20 cellular contexts compared by ENCODE assay signal in genomic region chr12:68011882-68012207, GRCh38. TPM values are rescaled to one million over a fixed set of nuclear protein-coding genes. Genes with fewer than 3 reads are reported as not detected.
DNase-seq lines count a peak whose midpoint lies in the region; ATAC-seq and TF ChIP-seq lines count a peak whose summit lies in the region.
"Had no signal": no experiment of that assay in that cellular context is flagged by ENCODE, and none has a peak within 500 bp of the region (broad histone marks: within the 10 kb centered on the region; RNA-seq: fewer than 3 reads in every experiment).

No MANE protein-coding gene starts in this region.

- H3K36me3 Mint-ChIP-seq in activated CD8-positive, alpha-beta memory T cell treated with anti-CD3 and anti-CD28 coated beads, Interleukin-2, amount 10 ng/mL, durations not matched to agents 7 days and 5 days = peaks cover 5% of the 10 kb centered on the region
- no peaks in the 10 kb centered on the region for H3K36me3 Mint-ChIP-seq in stimulated activated effector memory CD8-positive, alpha-beta T cell treated with anti-CD3 and anti-CD28 coated beads, Interleukin-12 subunit alpha, Interleukin-12 subunit beta, amount 100 ng/mL, for 72 hours
- H3K36me3 Mint-ChIP-seq in activated T-helper 2 cell treated with anti-CD3 and anti-CD28 coated beads, Interferon-gamma antibody, Interleukin-2, Interleukin-4, amounts not matched to agents 10 μg/mL and 5 μg/mL and 100 μg/mL, durations not matched to agents 14 hours and 24 hours and 36 hours (ENCODE audit: low read depth) = no peaks in the 10 kb centered on the region
- H3K36me3 Mint-ChIP-seq in naive thymus-derived CD8-positive, alpha-beta T cell = peaks cover 0 to 8% (median 0%) of the 10 kb centered on the region in 3 donors
- H3K36me3 Mint-ChIP-seq: WTC11 had no signal

- H2BK15ac ChIP-seq in IMR-90 (ENCODE audit: low read depth, low read length) = no peak overlapping the region

- H3K4me3 Mint-ChIP-seq in activated CD8-positive, alpha-beta memory T cell treated with anti-CD3 and anti-CD28 coated beads, Interleukin-2, amount 10 ng/mL, durations not matched to agents 7 days and 5 days = peak overlapping the region; percentile 5
- H3K4me3 Mint-ChIP-seq in stimulated activated effector memory CD8-positive, alpha-beta T cell treated with anti-CD3 and anti-CD28 coated beads, Interleukin-12 subunit alpha, Interleukin-12 subunit beta, amount 100 ng/mL, for 72 hours = peak overlapping the region; percentile 55
- H3K4me3 Mint-ChIP-seq in activated T-helper 2 cell treated with anti-CD3 and anti-CD28 coated beads, Interferon-gamma antibody, Interleukin-2, Interleukin-4, amounts not matched to agents 10 μg/mL and 5 μg/mL and 100 μg/mL, durations not matched to agents 14 hours and 24 hours and 36 hours (ENCODE audit: low read depth) = no peak overlapping the region
- H3K4me3 Mint-ChIP-seq in naive thymus-derived CD8-positive, alpha-beta T cell = no peak overlapping the region
- H3K4me3 Mint-ChIP-seq: activated T-cell treated with anti-CD3 and anti-CD28 coated beads, Interleukin-2, amount 50 U/mL, for 4 hours; WTC11 had no signal

- H3K4me2 ChIP-seq in IMR-90 (ENCODE audit: low read depth, low read length) = 0 out of 2 replicates have a peak overlapping the region, but pooled peaks have one; percentile 46

- no CpG with 5 or more reads among the region's 2 CpGs for WGBS in IMR-90 (ENCODE audit: extremely low coverage in 2 of 2, insufficient read length in 1 of 2), 2 experiments

- peaks cover 24% of the 10 kb centered on the region for H3K4me1 Mint-ChIP-seq in activated CD8-positive, alpha-beta memory T cell treated with anti-CD3 and anti-CD28 coated beads, Interleukin-2, amount 10 ng/mL, durations not matched to agents 7 days and 5 days
- peaks cover 35% of the 10 kb centered on the region for H3K4me1 Mint-ChIP-seq in stimulated activated effector memory CD8-positive, alpha-beta T cell treated with anti-CD3 and anti-CD28 coated beads, Interleukin-12 subunit alpha, Interleukin-12 subunit beta, amount 100 ng/mL, for 72 hours
- peaks cover 1% of the 10 kb centered on the region for H3K4me1 Mint-ChIP-seq in activated T-helper 2 cell treated with anti-CD3 and anti-CD28 coated beads, Interferon-gamma antibody, Interleukin-2, Interleukin-4, amounts not matched to agents 10 μg/mL and 5 μg/mL and 100 μg/mL, durations not matched to agents 14 hours and 24 hours and 36 hours (ENCODE audit: low read depth)
- peaks cover 2 to 20% (median 5%) of the 10 kb centered on the region in 4 donors for H3K4me1 Mint-ChIP-seq in naive thymus-derived CD8-positive, alpha-beta T cell

- H3K9me1 ChIP-seq in IMR-90 (ENCODE audit: insufficient read depth, low read length) = no peaks in the 10 kb centered on the region

- H3K4ac ChIP-seq in IMR-90 (ENCODE audit: low read depth, low read length) = no peak overlapping the region

- BruUV-seq in IMR-90 (replicated peaks; lab: Mats Ljungman, UMichigan) = no TSS peak

- dilution Hi-C loops in IMR-90 (cut with HindIII; ENCODE audit: low sequenced_read_pairs, unreplicated experiment) = no loop called here

- no peak overlapping the region; a peak in 1 of 4 replicates for H4K8ac ChIP-seq in IMR-90 (ENCODE audit: low read depth in 2 of 2, low read length in 2 of 2)

- no peaks in the 10 kb centered on the region; the same call in 1 of the 2 replicates for H3K27me3 ChIP-seq in IMR-90 (ENCODE audit: control insufficient read depth, insufficient read depth, low read length)
- H3K27me3 ChIP-seq: gastroesophageal sphincter, pancreas had no signal

- no peaks in the 10 kb centered on the region for H3K9me3 ChIP-seq in IMR-90 (ENCODE audit: control insufficient read depth, insufficient read depth, low read length)
- H3K9me3 ChIP-seq: gastroesophageal sphincter, pancreas had no signal

- H4K91ac ChIP-seq in IMR-90 (ENCODE audit: insufficient read depth, low read depth, low read length) = no peak overlapping the region

- H3K4me1 ChIP-seq in IMR-90 (ENCODE audit: control insufficient read depth, insufficient read depth, low read length) = peaks cover 9% of the 10 kb centered on the region
- H3K4me1 ChIP-seq: gastroesophageal sphincter, pancreas had no signal

- no peak overlapping the region for H3K56ac ChIP-seq in IMR-90 (ENCODE audit: extremely low read depth, insufficient read depth, low read length)

- no peaks in the 10 kb centered on the region for H3K27me3 Mint-ChIP-seq in activated CD8-positive, alpha-beta memory T cell treated with anti-CD3 and anti-CD28 coated beads, Interleukin-2, amount 10 ng/mL, durations not matched to agents 7 days and 5 days
- no peaks in the 10 kb centered on the region for H3K27me3 Mint-ChIP-seq in activated T-helper 2 cell treated with anti-CD3 and anti-CD28 coated beads, Interferon-gamma antibody, Interleukin-2, Interleukin-4, amounts not matched to agents 10 μg/mL and 5 μg/mL and 100 μg/mL, durations not matched to agents 14 hours and 24 hours and 36 hours (ENCODE audit: low read depth)
- no peaks in the 10 kb centered on the region for H3K27me3 Mint-ChIP-seq in naive thymus-derived CD8-positive, alpha-beta T cell

- no peak overlapping the region for H2AK9ac ChIP-seq in IMR-90 (replicated peaks; ENCODE audit: low read depth, low read length, poor library complexity)

- no peaks in the 10 kb centered on the region for H3K36me3 ChIP-seq in IMR-90 (ENCODE audit: control insufficient read depth, insufficient read depth, low read length)
- H3K36me3 ChIP-seq: gastroesophageal sphincter, pancreas had no signal

- no peaks in the 10 kb centered on the region for H3K9me3 Mint-ChIP-seq in activated CD8-positive, alpha-beta memory T cell treated with anti-CD3 and anti-CD28 coated beads, Interleukin-2, amount 10 ng/mL, durations not matched to agents 7 days and 5 days (ENCODE audit: low read depth)
- no peaks in the 10 kb centered on the region for H3K9me3 Mint-ChIP-seq in stimulated activated effector memory CD8-positive, alpha-beta T cell treated with anti-CD3 and anti-CD28 coated beads, Interleukin-12 subunit alpha, Interleukin-12 subunit beta, amount 100 ng/mL, for 72 hours
- peaks cover 3% of the 10 kb centered on the region for H3K9me3 Mint-ChIP-seq in activated T-helper 2 cell treated with anti-CD3 and anti-CD28 coated beads, Interferon-gamma antibody, Interleukin-2, Interleukin-4, amounts not matched to agents 10 μg/mL and 5 μg/mL and 100 μg/mL, durations not matched to agents 14 hours and 24 hours and 36 hours
- peaks cover 0 to 3% (median 0%) of the 10 kb centered on the region in 9 donors for H3K9me3 Mint-ChIP-seq in naive thymus-derived CD8-positive, alpha-beta T cell
- H3K9me3 Mint-ChIP-seq: activated T-cell treated with anti-CD3 and anti-CD28 coated beads, Interleukin-2, amount 50 U/mL, for 4 hours; WTC11 had no signal

- no peak for TF ChIP-seq POLR2A in IMR-90 (IDR thresholded peaks at IDR 0.05; ENCODE audit: low read depth, low read length)

- H2AK5ac ChIP-seq in IMR-90 (ENCODE audit: low read depth, low read length) = no peak overlapping the region

- H3K4me3 ChIP-seq in IMR-90 (ENCODE audit: insufficient read depth, low read depth, low read length) (no peak overlapping the region), cardiac fibroblast (replicated peaks in 1 of 2; ENCODE audit: low read depth in 2 of 2, low read length in 2 of 2) (no peak overlapping the region)
- H3K4me3 ChIP-seq: gastroesophageal sphincter, pancreas had no signal

- H3K27ac Mint-ChIP-seq in activated CD8-positive, alpha-beta memory T cell treated with anti-CD3 and anti-CD28 coated beads, Interleukin-2, amount 10 ng/mL, durations not matched to agents 7 days and 5 days = peak overlapping the region; percentile 71
- peak overlapping the region; percentile 66 for H3K27ac Mint-ChIP-seq in stimulated activated effector memory CD8-positive, alpha-beta T cell treated with anti-CD3 and anti-CD28 coated beads, Interleukin-12 subunit alpha, Interleukin-12 subunit beta, amount 100 ng/mL, for 72 hours
- no peak overlapping the region for H3K27ac Mint-ChIP-seq in activated T-helper 2 cell treated with anti-CD3 and anti-CD28 coated beads, Interferon-gamma antibody, Interleukin-2, Interleukin-4, amounts not matched to agents 10 μg/mL and 5 μg/mL and 100 μg/mL, durations not matched to agents 14 hours and 24 hours and 36 hours
- H3K27ac Mint-ChIP-seq in naive thymus-derived CD8-positive, alpha-beta T cell = no peak overlapping the region
- H3K27ac Mint-ChIP-seq: WTC11 had no signal

- H3K18ac ChIP-seq in IMR-90 (ENCODE audit: low read depth, low read length) = no peak overlapping the region

- ATAC-seq in activated CD8-positive, alpha-beta memory T cell treated with anti-CD3 and anti-CD28 coated beads, Interleukin-2, amount 10 ng/mL, durations not matched to agents 7 days and 5 days = peak; percentile 30
- ATAC-seq in IMR-90 (ENCODE audit: low read depth) = peak; percentile 78
- peak; percentile 69 for ATAC-seq in stimulated activated effector memory CD8-positive, alpha-beta T cell treated with anti-CD3 and anti-CD28 coated beads, Interleukin-12 subunit alpha, Interleukin-12 subunit beta, amount 100 ng/mL, for 72 hours
- no peak for ATAC-seq in naive thymus-derived CD8-positive, alpha-beta T cell
- ATAC-seq: gastroesophageal sphincter, HepG2, pancreas had no signal

- TF ChIP-seq CTCF in IMR-90 (conservative IDR thresholded peaks at IDR 0.05; ENCODE audit: low read depth, low read length) = no peak
- no peak for TF ChIP-seq CTCF in cardiac fibroblast (IDR thresholded peaks at IDR 0.05; ENCODE audit: low read depth, low read length)

- H3K9ac ChIP-seq in IMR-90 (ENCODE audit: low read depth, low read length) = no peak overlapping the region

- no peak overlapping the region for H2BK20ac ChIP-seq in IMR-90 (ENCODE audit: low read depth, low read length)

- H4K20me1 ChIP-seq in IMR-90 (ENCODE audit: insufficient read depth, low read length) = no peaks in the 10 kb centered on the region

- H3K23ac ChIP-seq in IMR-90 (ENCODE audit: low read depth, low read length) = no peak overlapping the region

- POLR2A ChIA-PET in IMR-90 (lab: Charles Lee; ENCODE audit: unreplicated experiment) = no interaction called here
- POLR2A ChIA-PET in naive thymus-derived CD8-positive, alpha-beta T cell (lab: Charles Lee) = no interaction called here

- H3K14ac ChIP-seq in IMR-90 (replicated peaks; ENCODE audit: low read depth, low read length) = no peak overlapping the region

- CTCF ChIA-PET in activated CD8-positive, alpha-beta memory T cell treated with anti-CD3 and anti-CD28 coated beads, Interleukin-2, amount 10 ng/mL, durations not matched to agents 7 days and 5 days (lab: Charles Lee) = interaction anchor here (0.7 to 2.1 kb wide), 8 partner anchors 9 to 209 kb away, joined by 3 to 5 read pairs (median 3); no protein-coding TSS in a partner anchor
- CTCF ChIA-PET in IMR-90 (lab: Yijun Ruan, JAX) = no interaction called here

- H2AFZ ChIP-seq in IMR-90 (replicated peaks; ENCODE audit: low read length, poor library complexity) = no peak overlapping the region

- H3K27ac ChIP-seq in IMR-90 (ENCODE audit: insufficient read depth, low read length) = no peak overlapping the region
- H3K27ac ChIP-seq: gastroesophageal sphincter, pancreas had no signal

- intact Hi-C loops in IMR-90 (cut with micrococcal nuclease) = no loop called here
- intact Hi-C loops in activated T-helper 2 cell treated with anti-CD3 and anti-CD28 coated beads, Interferon-gamma antibody, Interleukin-2, Interleukin-4, amounts not matched to agents 10 μg/mL and 5 μg/mL and 100 μg/mL, durations not matched to agents 14 hours and 24 hours and 36 hours (cut with micrococcal nuclease) = no loop called here

- DNase-seq in activated CD8-positive, alpha-beta memory T cell treated with anti-CD3 and anti-CD28 coated beads, Interleukin-2, amount 10 ng/mL, durations not matched to agents 7 days and 5 days = no peak
- no peak for DNase-seq in activated CD8-positive, alpha-beta memory T cell treated with anti-CD3 and anti-CD28 coated beads for 24 hours
- peak; percentile 12 for DNase-seq in IMR-90
- peak; percentile 2 to 16 for DNase-seq in cardiac fibroblast (ENCODE audit: low read depth in 2 of 2)
- DNase-seq in stimulated activated effector memory CD8-positive, alpha-beta T cell treated with anti-CD3 and anti-CD28 coated beads, Interleukin-12 subunit alpha, Interleukin-12 subunit beta, amount 100 ng/mL, for 72 hours (ENCODE audit: low spot score in 2 of 2) = no peak
- DNase-seq in activated T-helper 2 cell treated with anti-CD3 and anti-CD28 coated beads, Interferon-gamma antibody, Interleukin-2, Interleukin-4, amounts not matched to agents 10 μg/mL and 5 μg/mL and 100 μg/mL, durations not matched to agents 14 hours and 24 hours and 36 hours (ENCODE audit: low spot score) = no peak
- no peak for DNase-seq in activated naive CD4-positive, alpha-beta T cell treated with anti-CD3 and anti-CD28 coated beads, Interleukin-2, amount 50 U/mL, for 16 hours
- no peak for DNase-seq in naive thymus-derived CD8-positive, alpha-beta T cell
- DNase-seq: activated T-cell treated with anti-CD3 and anti-CD28 coated beads, Interleukin-2, amount 50 U/mL, for 4 hours; aorta; dermis blood vessel endothelial cell; NCI-H1417; pancreas; stimulated activated CD4-positive, alpha-beta T cell treated with anti-CD3 and anti-CD28 coated beads, Interleukin-12 subunit alpha, Interleukin-12 subunit beta, amount 100 ng/mL, for 4 hours; substantia nigra had no signal

- no peak for TF ChIP-seq RAD21 in IMR-90 (IDR thresholded peaks at IDR 0.05; ENCODE audit: low read length)

- H2BK120ac ChIP-seq in IMR-90 (ENCODE audit: low read depth, low read length) = no peak overlapping the region

- no peaks in the 10 kb centered on the region for H3K79me1 ChIP-seq in IMR-90 (ENCODE audit: low read depth in 1 of 2, low read length in 2 of 2)

- in situ Hi-C loops in IMR-90 (cut with MboI; ENCODE audit: low sequenced_read_pairs) = no loop called here

- H4K5ac ChIP-seq in IMR-90 (ENCODE audit: low read depth, low read length) = no peak overlapping the region

- no peak overlapping the region for H2BK5ac ChIP-seq in IMR-90 (ENCODE audit: low read depth, low read length, poor library complexity, severe bottlenecking)

RNA-seq across cellular contexts. Expression of gene IFNG-AS1, which starts 22.6 kb away (rescaled TPM):
- under 1 TPM in 1 of 2 experiments, not detected in 1; 0.38 TPM for total RNA-seq in activated CD8-positive, alpha-beta memory T cell treated with anti-CD3 and anti-CD28 coated beads, Interleukin-2, amount 10 ng/mL, durations not matched to agents 7 days and 5 days
- total RNA-seq in IMR-90 (2012; rRNA removed) = not detected in 2 replicates
- not detected in 2 replicates for polyA plus RNA-seq in IMR-90 (2012; rRNA removed)
- not detected in 2 replicates for polyA plus RNA-seq in IMR-90 (2012; cell fraction: cytosol; rRNA removed)
- polyA plus RNA-seq in IMR-90 (2012; cell fraction: nucleus; rRNA removed; ENCODE audit: low replicate concordance) = not detected in 2 replicates
- not detected in 2 replicates for total RNA-seq in activated T-helper 2 cell treated with anti-CD3 and anti-CD28 coated beads, Interferon-gamma antibody, Interleukin-2, Interleukin-4, amounts not matched to agents 10 μg/mL and 5 μg/mL and 100 μg/mL, durations not matched to agents 14 hours and 24 hours and 36 hours
- 1 to 10 TPM in 1 of 2 experiments, under 1 TPM in 1; 0.88 to 1.9 TPM for total RNA-seq in naive thymus-derived CD8-positive, alpha-beta T cell
- 1 to 10 TPM; 1.3 to 3.1 (median 3.0) TPM for polyA plus RNA-seq in naive thymus-derived CD8-positive, alpha-beta T cell
- total RNA-seq: dermis blood vessel endothelial cell, gastroesophageal sphincter, HepG2, mesenteric fat pad, NCI-H460, WTC11 had no signal
- polyA plus RNA-seq: aorta, HepG2, pancreas had no signal

Comparison
In these comparisons a context has a peak if more than half of its experiments do, and no peak if none do; other contexts are left out.
1. ATAC-seq: peak in activated CD8-positive, alpha-beta memory T cell treated with anti-CD3 and anti-CD28 coated beads, Interleukin-2, amount 10 ng/mL, durations not matched to agents 7 days and 5 days (single experiment), IMR-90 (single experiment) and stimulated activated effector memory CD8-positive, alpha-beta T cell treated with anti-CD3 and anti-CD28 coated beads, Interleukin-12 subunit alpha, Interleukin-12 subunit beta, amount 100 ng/mL, for 72 hours (single experiment); none in naive thymus-derived CD8-positive, alpha-beta T cell (0 of 2).
2. DNase-seq: peak in IMR-90 (single experiment) and cardiac fibroblast (2 of 2); none in activated CD8-positive, alpha-beta memory T cell treated with anti-CD3 and anti-CD28 coated beads, Interleukin-2, amount 10 ng/mL, durations not matched to agents 7 days and 5 days (single experiment), activated CD8-positive, alpha-beta memory T cell treated with anti-CD3 and anti-CD28 coated beads for 24 hours (single experiment), stimulated activated effector memory CD8-positive, alpha-beta T cell treated with anti-CD3 and anti-CD28 coated beads, Interleukin-12 subunit alpha, Interleukin-12 subunit beta, amount 100 ng/mL, for 72 hours (0 of 2), activated T-helper 2 cell treated with anti-CD3 and anti-CD28 coated beads, Interferon-gamma antibody, Interleukin-2, Interleukin-4, amounts not matched to agents 10 μg/mL and 5 μg/mL and 100 μg/mL, durations not matched to agents 14 hours and 24 hours and 36 hours (single experiment), activated naive CD4-positive, alpha-beta T cell treated with anti-CD3 and anti-CD28 coated beads, Interleukin-2, amount 50 U/mL, for 16 hours (single experiment) and naive thymus-derived CD8-positive, alpha-beta T cell (0 of 10).
3. H3K27ac Mint-ChIP-seq: peak in activated CD8-positive, alpha-beta memory T cell treated with anti-CD3 and anti-CD28 coated beads, Interleukin-2, amount 10 ng/mL, durations not matched to agents 7 days and 5 days (single experiment) and stimulated activated effector memory CD8-positive, alpha-beta T cell treated with anti-CD3 and anti-CD28 coated beads, Interleukin-12 subunit alpha, Interleukin-12 subunit beta, amount 100 ng/mL, for 72 hours (single experiment); none in activated T-helper 2 cell treated with anti-CD3 and anti-CD28 coated beads, Interferon-gamma antibody, Interleukin-2, Interleukin-4, amounts not matched to agents 10 μg/mL and 5 μg/mL and 100 μg/mL, durations not matched to agents 14 hours and 24 hours and 36 hours (single experiment) and naive thymus-derived CD8-positive, alpha-beta T cell (0 of 10).
4. H3K4me3 Mint-ChIP-seq: peak in activated CD8-positive, alpha-beta memory T cell treated with anti-CD3 and anti-CD28 coated beads, Interleukin-2, amount 10 ng/mL, durations not matched to agents 7 days and 5 days (single experiment) and stimulated activated effector memory CD8-positive, alpha-beta T cell treated with anti-CD3 and anti-CD28 coated beads, Interleukin-12 subunit alpha, Interleukin-12 subunit beta, amount 100 ng/mL, for 72 hours (single experiment); none in activated T-helper 2 cell treated with anti-CD3 and anti-CD28 coated beads, Interferon-gamma antibody, Interleukin-2, Interleukin-4, amounts not matched to agents 10 μg/mL and 5 μg/mL and 100 μg/mL, durations not matched to agents 14 hours and 24 hours and 36 hours (single experiment) and naive thymus-derived CD8-positive, alpha-beta T cell (0 of 10).